15 cellular contexts compared by ENCODE assay signal in the genomic region with DNA sequence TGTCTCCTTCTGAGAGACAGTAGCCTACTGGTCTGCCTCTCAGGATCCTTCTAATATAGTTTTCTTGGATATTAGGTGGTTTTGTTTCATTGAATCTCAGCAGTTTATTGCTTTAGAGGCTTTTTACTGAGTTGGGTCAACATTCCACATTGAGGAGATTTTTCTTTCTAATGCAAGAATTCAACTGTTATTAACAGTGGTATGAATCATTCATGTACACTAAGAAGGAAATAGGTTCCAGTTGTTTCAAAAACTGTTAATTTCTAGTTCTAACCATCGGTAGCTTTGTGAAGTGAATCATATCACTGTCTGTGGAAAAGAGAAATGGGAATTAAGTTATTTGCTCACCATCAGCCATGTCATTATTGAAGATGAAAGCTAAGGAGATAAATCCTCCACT.
"Had no signal": no experiment of that assay in that cellular context is flagged by ENCODE, and none has a peak within 500 bp of the region (broad histone marks: within the 10 kb centered on the region; RNA-seq: fewer than 3 reads in every experiment).

No MANE protein-coding gene starts in this region.

- H3K9me3 ChIP-seq: breast epithelium, left lung, mucosa of descending colon, pancreas had no signal

- DNase-seq: activated CD4-positive, alpha-beta T cell treated with anti-CD3 and anti-CD28 coated beads, Interleukin-2, amount 50 U/mL, for 1 hour; activated naive CD8-positive, alpha-beta T cell treated with anti-CD3 and anti-CD28 coated beads, Interleukin-2, amount 10 ng/mL, durations not matched to agents 7 days and 5 days; anterior cingulate cortex; dermis blood vessel endothelial cell; erythroblast; hippocampal formation; kidney; left lung; mucosa of descending colon; naive thymus-derived CD8-positive, alpha-beta T cell; pancreas; stimulated activated CD4-positive, alpha-beta T cell treated with anti-CD3 and anti-CD28 coated beads, Interleukin-2, amount 100 ng/mL, for 48 hours had no signal

- H3K36me3 ChIP-seq: breast epithelium, left lung, pancreas had no signal

- H3K4me3 ChIP-seq: breast epithelium, left lung, mucosa of descending colon, pancreas had no signal

- ATAC-seq: activated CD4-positive, CD25-positive, alpha-beta regulatory T cell treated with anti-CD3 and anti-CD28 coated beads, Interleukin-2, amount 50 U/mL, for 24 hours; left lung; mucosa of descending colon; naive thymus-derived CD8-positive, alpha-beta T cell; pancreas; stimulated activated memory B cell treated with anti-CD40 and anti-IgM and Interleukin-4, amounts not matched to agents 10 μg/mL and 1 μg/mL and 100 μg/mL, for 72 hours had no signal

- H3K4me1 ChIP-seq: breast epithelium, left lung, pancreas had no signal

- H3K27me3 ChIP-seq: left lung, pancreas had no signal
